In genomic region chr2:239087041-239087710, GRCh38 we compare ENCODE assay signal across 13 cellular contexts.
"Had no signal": no experiment of that assay in that cellular context is flagged by ENCODE, and none has a peak within 500 bp of the region (broad histone marks: within the 10 kb centered on the region; RNA-seq: fewer than 3 reads in every experiment).

No MANE protein-coding gene starts in this region.

- H3K27me3 ChIP-seq: cardiac muscle cell, tibial artery, uterus had no signal

- H3K9me3 ChIP-seq: tibial artery, uterus had no signal

- H3K4me1 ChIP-seq: tibial artery, uterus had no signal

- H3K36me3 ChIP-seq: cardiac muscle cell, uterus had no signal

- H3K4me1 Mint-ChIP-seq: activated naive CD8-positive, alpha-beta T cell treated with anti-CD3 and anti-CD28 coated beads, Interleukin-2, amount 10 ng/mL, durations not matched to agents 7 days and 5 days; stimulated activated memory B cell treated with anti-CD40 and anti-IgM and Interleukin-4, amounts not matched to agents 10 μg/mL and 1 μg/mL and 100 μg/mL, for 72 hours had no signal

- H3K27me3 Mint-ChIP-seq: activated naive CD8-positive, alpha-beta T cell treated with anti-CD3 and anti-CD28 coated beads, Interleukin-2, amount 10 ng/mL, durations not matched to agents 7 days and 5 days; natural killer cell treated with Interleukin-12 subunit alpha and Interleukin-12 subunit beta and Interleukin-15 and Interleukin-18, amount 100 ng/mL, for 72 hours; progenitor cell of endocrine pancreas; stimulated activated memory B cell treated with anti-CD40 and anti-IgM and Interleukin-4, amounts not matched to agents 10 μg/mL and 1 μg/mL and 100 μg/mL, for 72 hours had no signal

- H3K27ac ChIP-seq: cardiac muscle cell, epithelial cell of prostate, tibial artery, uterus had no signal

- H3K36me3 Mint-ChIP-seq: natural killer cell treated with Interleukin-12 subunit alpha and Interleukin-12 subunit beta and Interleukin-15 and Interleukin-18, amount 100 ng/mL, for 72 hours had no signal

- H3K9me3 Mint-ChIP-seq: activated naive CD8-positive, alpha-beta T cell treated with anti-CD3 and anti-CD28 coated beads, Interleukin-2, amount 10 ng/mL, durations not matched to agents 7 days and 5 days; immature natural killer cell; natural killer cell treated with Interleukin-12 subunit alpha and Interleukin-12 subunit beta and Interleukin-15 and Interleukin-18, amount 100 ng/mL, for 72 hours; stimulated activated memory B cell treated with anti-CD40 and anti-IgM and Interleukin-4, amounts not matched to agents 10 μg/mL and 1 μg/mL and 100 μg/mL, for 72 hours had no signal

- ATAC-seq: right cardiac atrium; stimulated activated memory B cell treated with anti-CD40 and anti-IgM and Interleukin-4, amounts not matched to agents 10 μg/mL and 1 μg/mL and 100 μg/mL, for 72 hours had no signal

- H3K4me3 ChIP-seq: cardiac muscle cell, tibial artery, uterus had no signal

- H3K4me3 Mint-ChIP-seq: activated naive CD8-positive, alpha-beta T cell treated with anti-CD3 and anti-CD28 coated beads, Interleukin-2, amount 10 ng/mL, durations not matched to agents 7 days and 5 days; natural killer cell treated with Interleukin-12 subunit alpha and Interleukin-12 subunit beta and Interleukin-15 and Interleukin-18, amount 100 ng/mL, for 72 hours; stimulated activated memory B cell treated with anti-CD40 and anti-IgM and Interleukin-4, amounts not matched to agents 10 μg/mL and 1 μg/mL and 100 μg/mL, for 72 hours had no signal

- H3K27ac Mint-ChIP-seq: activated naive CD8-positive, alpha-beta T cell treated with anti-CD3 and anti-CD28 coated beads, Interleukin-2, amount 10 ng/mL, durations not matched to agents 7 days and 5 days; natural killer cell treated with Interleukin-12 subunit alpha and Interleukin-12 subunit beta and Interleukin-15 and Interleukin-18, amount 100 ng/mL, for 72 hours; progenitor cell of endocrine pancreas; stimulated activated memory B cell treated with anti-CD40 and anti-IgM and Interleukin-4, amounts not matched to agents 10 μg/mL and 1 μg/mL and 100 μg/mL, for 72 hours had no signal

- DNase-seq: activated CD4-positive, alpha-beta T cell treated with anti-CD3 and anti-CD28 coated beads, Interleukin-2, amount 50 U/mL, for 1 hour; activated effector memory CD4-positive, alpha-beta T cell treated with anti-CD3 and anti-CD28 coated beads, Interleukin-2, amount 50 U/mL, for 16 hours; activated naive CD8-positive, alpha-beta T cell treated with anti-CD3 and anti-CD28 coated beads, Interleukin-2, amount 10 ng/mL, durations not matched to agents 7 days and 5 days; immature natural killer cell; occipital lobe; right cardiac atrium; tibial artery; uterus had no signal
